In the genomic region with DNA sequence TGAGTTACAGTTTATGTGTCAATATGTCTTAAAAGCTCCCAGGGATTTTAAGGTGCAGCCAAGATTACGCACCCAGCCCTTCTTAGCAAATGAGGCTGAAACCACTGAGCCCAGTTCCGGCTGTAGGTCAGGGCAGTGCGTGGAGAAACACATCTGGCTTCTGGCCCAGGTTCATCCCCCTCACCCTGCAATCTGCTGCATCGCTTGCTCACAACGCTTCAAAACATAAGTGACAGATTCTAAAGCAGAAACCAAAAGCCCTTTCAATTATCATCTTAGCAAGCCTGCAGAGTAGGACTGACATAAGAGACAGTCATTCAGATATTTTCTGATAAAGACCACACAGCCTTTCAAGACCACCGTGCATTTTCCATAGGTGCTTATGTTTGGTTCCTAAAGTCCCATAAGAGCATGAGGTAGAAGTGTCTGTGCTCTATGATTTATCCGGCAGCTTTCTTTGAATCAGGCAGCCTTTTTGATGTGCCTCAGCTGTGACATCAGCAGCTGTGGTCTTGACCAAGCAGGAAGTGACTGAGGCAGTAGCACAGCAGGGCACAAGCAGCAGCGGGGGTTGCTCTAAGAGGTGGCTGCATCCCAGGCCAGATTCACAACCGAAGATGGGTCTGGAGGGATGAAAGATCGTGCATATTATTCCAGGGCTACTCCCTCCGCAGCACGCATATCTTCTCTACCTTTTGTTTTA, we compare ENCODE assay signal across 8 cellular contexts.
DNase-seq lines count a peak whose midpoint lies in the region; ATAC-seq and TF ChIP-seq lines count a peak whose summit lies in the region.

No MANE protein-coding gene starts in this region.

- peak; percentile 59 for ATAC-seq in GM21390 (IDR thresholded peaks at IDR 0.05; ENCODE audit: unreplicated experiment)

- no peak overlapping the region for H2AFZ ChIP-seq in neural progenitor cell (replicated peaks)

- no peak overlapping the region for H3K4me3 ChIP-seq in neural progenitor cell

- no peaks in the 10 kb centered on the region for H3F3A ChIP-seq in neural progenitor cell (ENCODE audit: low read depth)

- no peaks in the 10 kb centered on the region for H3K27me3 ChIP-seq in neural progenitor cell

- H3K4me3 Mint-ChIP-seq in neural progenitor cell: no peak overlapping the region

- no peaks in the 10 kb centered on the region for H3K36me3 ChIP-seq in neural progenitor cell

- no peak overlapping the region for H3K4me2 ChIP-seq in neural progenitor cell

- H3K27ac ChIP-seq in neural progenitor cell: no peak overlapping the region

- no peaks in the 10 kb centered on the region for H3K36me3 Mint-ChIP-seq in neural progenitor cell

- H3K27ac Mint-ChIP-seq in neural progenitor cell: no peak overlapping the region

- H3K9me3 Mint-ChIP-seq in neural progenitor cell: no peaks in the 10 kb centered on the region

- no peaks in the 10 kb centered on the region for H3K9me3 ChIP-seq in neural progenitor cell (ENCODE audit: low read depth)

- H3K79me2 ChIP-seq in neural progenitor cell (ENCODE audit: low read depth): no peaks in the 10 kb centered on the region

- H3K4me1 ChIP-seq in neural progenitor cell: peaks cover 19% of the 10 kb centered on the region

- peaks cover 6% of the 10 kb centered on the region for H3K27me3 Mint-ChIP-seq in neural progenitor cell (ENCODE audit: insufficient read depth, low read depth)

- no peak overlapping the region for H3K9ac ChIP-seq in neural progenitor cell

- DNase-seq in GM10266 (ENCODE audit: extremely low spot score): peak; percentile 44
- DNase-seq in HT1080 (ENCODE audit: low read depth): peak; percentile 79
- peak; percentile 38 for DNase-seq in activated CD4-positive, alpha-beta T cell treated with anti-CD3 and anti-CD28 coated beads for 1 hour
- DNase-seq in effector CD8-positive, alpha-beta T cell (lab: John Stamatoyannopoulos, UW): peak; percentile 25
- peak; percentile 54 for DNase-seq in stimulated activated CD4-positive, alpha-beta T cell treated with anti-CD3 and anti-CD28 coated beads, Interleukin-12 subunit alpha, Interleukin-12 subunit beta, amount 100 ng/mL, for 4 hours
- DNase-seq in amygdala (lab: John Stamatoyannopoulos, UW): no peak
- no peak for DNase-seq in neural progenitor cell (ENCODE audit: low spot score)

- H3K4me1 Mint-ChIP-seq in neural progenitor cell: peaks cover 54% of the 10 kb centered on the region

- no peaks in the 10 kb centered on the region for H4K20me1 ChIP-seq in neural progenitor cell (ENCODE audit: low read depth)

- TF ChIP-seq CTCF in GM10266 (IDR thresholded peaks at IDR 0.05; ENCODE audit: control insufficient read depth, insufficient read depth, low read depth, missing control alignments) (no peak), neural progenitor cell (IDR thresholded peaks at IDR 0.05) (no peak)

Comparison
In these comparisons a context has a peak if more than half of its experiments do, and no peak if none do; other contexts are left out.
1. DNase-seq: peak in GM10266 (single experiment), HT1080 (single experiment), activated CD4-positive, alpha-beta T cell treated with anti-CD3 and anti-CD28 coated beads for 1 hour (single experiment), effector CD8-positive, alpha-beta T cell (single experiment) and stimulated activated CD4-positive, alpha-beta T cell treated with anti-CD3 and anti-CD28 coated beads, Interleukin-12 subunit alpha, Interleukin-12 subunit beta, amount 100 ng/mL, for 4 hours (single experiment); none in amygdala (0 of 56) and neural progenitor cell (single experiment).